In genomic region chr13:110366733-110367132, GRCh38 we compare ENCODE assay signal across 17 cellular contexts. TPM values are rescaled to one million over a fixed set of nuclear protein-coding genes. Genes with fewer than 3 reads are reported as not detected.
A peak's percentile ranks its signal among the peaks of the same experiment; 100 is the strongest.
DNase-seq lines count a peak whose midpoint lies in the region; ATAC-seq, FAIRE-seq and TF ChIP-seq lines count a peak whose summit lies in the region.
"Had no signal": no experiment of that assay in that cellular context is flagged by ENCODE, and none has a peak within 500 bp of the region (broad histone marks: within the 10 kb centered on the region; RNA-seq: fewer than 3 reads in every experiment).

No MANE protein-coding gene starts in this region.

- H3K36me3 ChIP-seq in cardiac muscle cell (no peaks in the 10 kb centered on the region), gastroesophageal sphincter (no peaks in the 10 kb centered on the region), rectal smooth muscle tissue (ENCODE audit: control insufficient read depth, insufficient read depth, low read length) (no peaks in the 10 kb centered on the region), aorta (ENCODE audit: control insufficient read depth in 1 of 2, insufficient read depth in 2 of 2, low read length in 1 of 2) (no peaks in the 10 kb centered on the region), small intestine (ENCODE audit: control insufficient read depth in 2 of 2, insufficient read depth in 2 of 2, low read length in 2 of 2) (no peaks in the 10 kb centered on the region), mucosa of descending colon (ENCODE audit: low read depth) (no peaks in the 10 kb centered on the region)
- H3K36me3 ChIP-seq: BLaER1, HAP-1 had no signal

- TF ChIP-seq POLR2A in gastroesophageal sphincter (IDR thresholded peaks at IDR 0.05), result no peak

- TF ChIP-seq EP300 in gastroesophageal sphincter (IDR thresholded peaks at IDR 0.05), result no peak

- H3K27ac ChIP-seq in cardiac muscle cell (peak overlapping the region; percentile 96), gastroesophageal sphincter (peak overlapping the region in 3 of 4 donors; percentile 67 to 99 (median 94)), rectal smooth muscle tissue (ENCODE audit: low read depth, low read length) (peak overlapping the region; percentile 44), aorta (ENCODE audit: low read depth in 1 of 2, low read length in 2 of 2) (peak overlapping the region; percentile 38 to 88), small intestine (ENCODE audit: low read depth in 1 of 2, low read length in 1 of 2) (peak overlapping the region in 1 of 2 donors; percentile 23)
- H3K27ac ChIP-seq: BLaER1 had no signal

- no peak for FAIRE-seq in small intestine (lab: Jason Lieb, UNC)
- FAIRE-seq: HepG2 had no signal

- H3K9me3 ChIP-seq in cardiac muscle cell (ENCODE audit: low read depth) (no peaks in the 10 kb centered on the region), gastroesophageal sphincter (no peaks in the 10 kb centered on the region), aorta (ENCODE audit: control insufficient read depth, low read length) (no peaks in the 10 kb centered on the region), small intestine (ENCODE audit: control insufficient read depth, low read depth) (no peaks in the 10 kb centered on the region), mucosa of descending colon (no peaks in the 10 kb centered on the region)
- H3K9me3 ChIP-seq: HAP-1 had no signal

- DNase-seq in cardiac muscle cell (ENCODE audit: low read depth in 1 of 2, low spot score in 1 of 2) (no peak), left cardiac atrium (no peak), aorta (no peak), small intestine (no peak), NCI-H2227 treated with DMSO at 0.1 percent for 48 hours (lab: John Stamatoyannopoulos, UW) (no peak), mucosa of descending colon (no peak)
- DNase-seq: 8988T; CD8-positive, alpha-beta T cell; NCI-H1048; NCI-H1436 treated with DMSO at 0.1 percent for 48 hours; NCI-H2081; NCI-H510A treated with DMSO at 0.1 percent for 48 hours had no signal

- H3K27me3 ChIP-seq in cardiac muscle cell (no peaks in the 10 kb centered on the region), gastroesophageal sphincter (no peaks in the 10 kb centered on the region), rectal smooth muscle tissue (ENCODE audit: control insufficient read depth, insufficient read depth, low read length) (no peaks in the 10 kb centered on the region), aorta (ENCODE audit: control insufficient read depth in 1 of 2, insufficient read depth in 2 of 2, low read length in 1 of 2) (no peaks in the 10 kb centered on the region), small intestine (ENCODE audit: control insufficient read depth in 2 of 2, insufficient read depth in 2 of 2, low read length in 2 of 2) (no peaks in the 10 kb centered on the region)
- H3K27me3 ChIP-seq: BLaER1 had no signal

- 89 to 91% methylated on average over 2 to 3 of the region's 3 CpGs for WGBS in gastroesophageal sphincter (ENCODE audit: low coverage in 1 of 2), 2 donors
- 70 to 77% methylated on average over 3 of the region's 3 CpGs for WGBS in aorta, 2 donors
- WGBS in small intestine, 3 donors, result 83 to 95% (median 91%) methylated on average over 3 of the region's 3 CpGs

- H3K4me1 ChIP-seq in cardiac muscle cell (ENCODE audit: low read depth) (peaks cover 56% of the 10 kb centered on the region), gastroesophageal sphincter (peaks cover 0 to 84% (median 6%) of the 10 kb centered on the region in 3 donors), rectal smooth muscle tissue (ENCODE audit: control insufficient read depth, insufficient read depth, low read length) (peaks cover 25% of the 10 kb centered on the region), aorta (ENCODE audit: control insufficient read depth in 1 of 2, insufficient read depth in 2 of 2, low read length in 2 of 2) (peaks cover 0 to 17% of the 10 kb centered on the region in 2 donors), small intestine (ENCODE audit: control insufficient read depth in 2 of 2, insufficient read depth in 1 of 2, low read depth in 1 of 2, low read length in 1 of 2) (no peaks in the 10 kb centered on the region), mucosa of descending colon (ENCODE audit: low read depth) (no peaks in the 10 kb centered on the region)
- H3K4me1 ChIP-seq: HAP-1 had no signal

- intact Hi-C loops in left cardiac atrium (cut with DNase I), result no loop called here
- intact Hi-C loops in aorta (cut with DNase I), result loop anchor here in 1 of 2 donors (10.0 kb wide), 1 partner anchor 48 kb away; no protein-coding TSS in a partner anchor
- intact Hi-C loops in mucosa of descending colon (cut with DNase I, micrococcal nuclease), result no loop called here

- ATAC-seq in left cardiac atrium (no peak), gastroesophageal sphincter (no peak), aorta (ENCODE audit: low FRiP score) (no peak), mucosa of descending colon (no peak)
- ATAC-seq: CD8-positive, alpha-beta T cell; HepG2 had no signal

- H3K9ac ChIP-seq in rectal smooth muscle tissue (ENCODE audit: low read length), result no peak overlapping the region
- H3K9ac ChIP-seq: BLaER1 had no signal

- H3K4me3 ChIP-seq in cardiac muscle cell (no peak overlapping the region), gastroesophageal sphincter (no peak overlapping the region), rectal smooth muscle tissue (ENCODE audit: low read length) (no peak overlapping the region), aorta (ENCODE audit: low read length in 2 of 2) (no peak overlapping the region), small intestine (ENCODE audit: low read depth in 1 of 2, low read length in 2 of 2) (no peak overlapping the region), mucosa of descending colon (no peak overlapping the region)
- H3K4me3 ChIP-seq: BLaER1, HAP-1 had no signal

- no peak for TF ChIP-seq CTCF in cardiac muscle cell (IDR thresholded peaks at IDR 0.05; ENCODE audit: low read depth, low read length)
- no peak for TF ChIP-seq CTCF in gastroesophageal sphincter (IDR thresholded peaks at IDR 0.05)
- TF ChIP-seq CTCF in mucosa of descending colon (IDR thresholded peaks at IDR 0.05), result no peak

RNA-seq across cellular contexts. Expression of gene COL4A2, which starts 59.6 kb away (rescaled TPM):
- 285 and 516 TPM in 2 replicates for total RNA-seq in cardiac muscle cell
- polyA plus RNA-seq in cardiac muscle cell, result 184 and 277 TPM in 2 replicates
- 100 to 1,000 TPM; 176 to 384 TPM for total RNA-seq in left cardiac atrium
- 100 to 1,000 TPM; 478 to 945 (median 543) TPM for total RNA-seq in gastroesophageal sphincter
- total RNA-seq in aorta, result 1,000 to 10,000 TPM in 1 of 2 donors, 100 to 1,000 TPM in 1; 693 to 1,110 TPM
- 100 to 1,000 TPM; 117 to 670 TPM for polyA plus RNA-seq in aorta
- polyA plus RNA-seq in small intestine, result 10 to 100 TPM; 42.3 to 76.7 (median 52.4) TPM
- total RNA-seq in mucosa of descending colon, result 100 to 1,000 TPM in 1 of 3 donors, 10 to 100 TPM in 2; 33.5 to 389 (median 74.2) TPM
- total RNA-seq: CD8-positive, alpha-beta T cell had no signal

RNA-seq across cellular contexts. Expression of gene COL4A1, which starts 59.8 kb away (rescaled TPM):
- total RNA-seq in cardiac muscle cell (107 and 171 TPM in 2 replicates), left cardiac atrium (100 to 1,000 TPM; 210 to 456 TPM), gastroesophageal sphincter (100 to 1,000 TPM; 278 to 618 (median 440) TPM), aorta (100 to 1,000 TPM; 564 to 910 TPM), mucosa of descending colon (100 to 1,000 TPM in 1 of 3 donors, 10 to 100 TPM in 2; 19.0 to 308 (median 61.9) TPM)
- polyA plus RNA-seq in cardiac muscle cell (73.9 and 95.2 TPM in 2 replicates), aorta (100 to 1,000 TPM in 1 of 2 donors, 10 to 100 TPM in 1; 73.3 to 379 TPM), small intestine (10 to 100 TPM in 1 of 3 donors, 1 to 10 TPM in 2; 3.1 to 58.5 (median 5.9) TPM)
- total RNA-seq: CD8-positive, alpha-beta T cell; HepG2 had no signal
- polyA plus RNA-seq: HepG2 had no signal
